In genomic region chr19:58304748-58305064, GRCh38 we compare ENCODE assay signal across 6 cellular contexts. TPM values are rescaled to one million over a fixed set of nuclear protein-coding genes. Genes with fewer than 3 reads are reported as not detected.
DNase-seq lines count a peak whose midpoint lies in the region; ATAC-seq and TF ChIP-seq lines count a peak whose summit lies in the region.

No MANE protein-coding gene starts in this region.

- no peaks in the 10 kb centered on the region for H3K27me3 ChIP-seq in prostate gland (replicated peaks; ENCODE audit: insufficient read depth)

- H3K36me3 ChIP-seq in prostate gland, result no peaks in the 10 kb centered on the region

- ATAC-seq in HG03378 (IDR thresholded peaks at IDR 0.05; ENCODE audit: unreplicated experiment) (peak; percentile 7), HG03439 (IDR thresholded peaks at IDR 0.05; ENCODE audit: unreplicated experiment) (no peak), GM19397 (IDR thresholded peaks at IDR 0.05; ENCODE audit: unreplicated experiment) (no peak)

- WGBS in prostate gland, result 10% methylated on average over 7 of the region's 7 CpGs

- H3K4me3 ChIP-seq in coronary artery (peak overlapping the region; percentile 98), prostate gland (peak overlapping the region; percentile 78 to 90)

- peak overlapping the region; percentile 83 to 95 for H3K27ac ChIP-seq in coronary artery
- H3K27ac ChIP-seq in prostate gland, result peak overlapping the region; percentile 82 to 83

- no peaks in the 10 kb centered on the region for H3K9me3 ChIP-seq in prostate gland

- TF ChIP-seq CTCF in coronary artery (IDR thresholded peaks at IDR 0.05) (no peak), prostate gland (IDR thresholded peaks at IDR 0.05) (no peak)

- DNase-seq in coronary artery (ENCODE audit: low spot score) (no peak), prostate gland (ENCODE audit: low spot score) (no peak), NCI-H1105 (lab: John Stamatoyannopoulos, UW) (no peak)

- no peaks in the 10 kb centered on the region for H3K4me1 ChIP-seq in prostate gland (replicated peaks)

- TF ChIP-seq POLR2A in prostate gland (IDR thresholded peaks at IDR 0.05), result no peak

- intact Hi-C loops in prostate gland (cut with DNase I), result no loop called here

RNA-seq across cellular contexts. Expression of gene ERVK3-1, which starts 0.5 kb away (rescaled TPM):
- total RNA-seq in prostate gland, result 10 to 100 TPM; 40.1 to 54.5 TPM

RNA-seq across cellular contexts. Expression of gene ZSCAN22, which starts 22.1 kb away (rescaled TPM):
- 1 to 10 TPM; 2.7 to 4.1 TPM for total RNA-seq in prostate gland

RNA-seq across cellular contexts. Expression of gene ZNF8, which starts 26.0 kb away (rescaled TPM):
- 1 to 10 TPM; 6.1 to 9.3 TPM for total RNA-seq in prostate gland

RNA-seq across cellular contexts. Expression of gene A1BG, which starts 48.6 kb away (rescaled TPM):
- total RNA-seq in prostate gland, result 10 to 100 TPM in 1 of 2 donors, 1 to 10 TPM in 1; 5.6 to 25.6 TPM

RNA-seq across cellular contexts. Expression of gene ZNF497, which starts 57.8 kb away (rescaled TPM):
- total RNA-seq in prostate gland, result 10 to 100 TPM in 1 of 2 donors, 1 to 10 TPM in 1; 6.6 to 11.0 TPM
